ENCODE assay signal across 6 cellular contexts in the genomic region with DNA sequence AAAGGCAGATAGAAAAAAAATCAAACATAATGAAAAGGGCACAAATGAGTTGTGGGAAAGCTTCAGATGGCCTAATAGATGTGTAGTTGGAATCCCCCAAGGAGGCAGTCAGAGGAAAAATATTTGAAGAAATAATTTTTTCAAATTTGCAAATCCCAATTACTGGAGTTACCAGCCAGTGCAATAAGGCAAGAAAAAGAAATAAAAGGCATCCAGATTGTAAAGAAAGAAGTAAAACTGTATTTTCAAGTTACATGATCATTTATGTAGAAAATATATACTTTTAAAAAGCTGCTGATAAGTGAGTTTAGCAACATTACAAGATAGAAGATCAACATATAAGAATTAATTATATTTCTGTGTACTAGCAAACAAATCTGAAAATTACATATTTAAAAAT.
"Had no signal": no experiment of that assay in that cellular context is flagged by ENCODE, and none has a peak within 500 bp of the region (broad histone marks: within the 10 kb centered on the region; RNA-seq: fewer than 3 reads in every experiment).

No MANE protein-coding gene starts in this region.

- H3K4me3 ChIP-seq: GM23248, HAP-1 had no signal

- H3K4me1 ChIP-seq: HAP-1 had no signal

- DNase-seq: GM23248, H7, KG1 had no signal

- H2AFZ ChIP-seq: GM23248 had no signal

- H3K9me3 ChIP-seq: HAP-1 had no signal

- H3K36me3 ChIP-seq: HAP-1 had no signal

- H3K27ac Mint-ChIP-seq: IgD-negative memory B cell had no signal

- ATAC-seq: HCT116 had no signal

- H3K27me3 Mint-ChIP-seq: IgD-negative memory B cell had no signal

- H3K36me3 Mint-ChIP-seq: IgD-negative memory B cell had no signal

- H3K9ac ChIP-seq: GM23248 had no signal

- H3K4me3 Mint-ChIP-seq: IgD-negative memory B cell had no signal

- H3K27ac ChIP-seq: GM23248 had no signal
